Comparison of ENCODE assay signal across 13 cellular contexts in the genomic region with DNA sequence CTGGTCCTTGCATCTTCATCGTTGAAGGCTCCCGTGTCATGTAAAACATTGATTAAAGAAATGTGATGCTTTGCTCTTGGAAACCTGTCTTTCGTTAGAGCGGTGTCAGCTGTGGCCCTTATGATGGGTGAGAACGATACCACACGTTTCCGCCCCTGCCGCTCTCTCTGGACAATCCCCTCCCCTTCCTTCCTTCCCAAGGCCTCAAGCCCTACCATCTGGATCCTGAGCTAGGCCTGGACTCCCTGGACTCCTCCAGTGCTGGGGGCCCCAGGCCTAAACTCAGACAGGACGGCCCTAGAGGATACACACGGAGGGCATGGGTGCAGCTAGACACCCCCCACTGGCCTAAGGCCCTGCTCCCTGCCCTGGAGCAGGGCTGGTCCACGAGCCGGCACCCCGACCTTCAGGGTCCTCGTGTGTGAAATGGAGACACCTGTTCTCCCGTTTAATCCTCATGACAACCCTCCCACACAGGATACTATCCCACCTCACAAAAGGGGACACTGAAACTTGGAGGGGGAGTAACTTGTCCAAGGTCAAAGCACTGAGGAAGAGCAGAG. TPM values are rescaled to one million over a fixed set of nuclear protein-coding genes. Genes with fewer than 3 reads are reported as not detected.
DNase-seq lines count a peak whose midpoint lies in the region; ATAC-seq and TF ChIP-seq lines count a peak whose summit lies in the region.
"Had no signal": no experiment of that assay in that cellular context is flagged by ENCODE, and none has a peak within 500 bp of the region (broad histone marks: within the 10 kb centered on the region; RNA-seq: fewer than 3 reads in every experiment).

No MANE protein-coding gene starts in this region.

- TF ChIP-seq CTCF in neural progenitor cell (IDR thresholded peaks at IDR 0.05) (no peak), A673 (conservative IDR thresholded peaks at IDR 0.05; ENCODE audit: low read depth, low read length) (no peak)

- no peaks in the 10 kb centered on the region for H3K79me2 ChIP-seq in neural progenitor cell (ENCODE audit: low read depth)

- peaks cover 11% of the 10 kb centered on the region for H4K20me1 ChIP-seq in neural progenitor cell (ENCODE audit: low read depth)

- DNase-seq in GDM1 (lab: John Stamatoyannopoulos, UW) (peak; percentile 83), dermis blood vessel endothelial cell (peak; percentile 80), neural progenitor cell (ENCODE audit: low spot score) (no peak), T-helper 2 cell (no peak), A673 (ENCODE audit: low spot score) (no peak)
- no peak for DNase-seq in activated naive CD8-positive, alpha-beta T cell treated with anti-CD3 and anti-CD28 coated beads, Interleukin-2, amount 50 U/mL, for 24 hours
- DNase-seq: activated CD4-positive, alpha-beta memory T cell treated with anti-CD3 and anti-CD28 coated beads, Interleukin-2, amount 10 ng/mL, durations not matched to agents 7 days and 5 days; activated naive CD4-positive, alpha-beta T cell treated with anti-CD3 and anti-CD28 coated beads, Interleukin-2, amount 50 U/mL, for 16 hours; AML-193; stimulated activated CD8-positive, alpha-beta memory T cell treated with anti-CD3 and anti-CD28 coated beads, Interleukin-4, amount 100 ng/mL, for 48 hours had no signal

- no peak overlapping the region for H2AFZ ChIP-seq in neural progenitor cell (replicated peaks)

- H3K27ac Mint-ChIP-seq in neural progenitor cell = peak overlapping the region; percentile 69
- H3K27ac Mint-ChIP-seq in activated naive CD8-positive, alpha-beta T cell treated with anti-CD3 and anti-CD28 coated beads, Interleukin-2, amount 50 U/mL, for 24 hours = no peak overlapping the region
- H3K27ac Mint-ChIP-seq: activated CD4-positive, alpha-beta memory T cell treated with anti-CD3 and anti-CD28 coated beads, Interleukin-2, amount 10 ng/mL, durations not matched to agents 7 days and 5 days had no signal

- no peak overlapping the region for H3K9ac ChIP-seq in neural progenitor cell

- no peaks in the 10 kb centered on the region for H3K9me3 Mint-ChIP-seq in neural progenitor cell
- no peaks in the 10 kb centered on the region for H3K9me3 Mint-ChIP-seq in activated naive CD8-positive, alpha-beta T cell treated with anti-CD3 and anti-CD28 coated beads, Interleukin-2, amount 50 U/mL, for 24 hours
- H3K9me3 Mint-ChIP-seq: activated CD4-positive, alpha-beta memory T cell treated with anti-CD3 and anti-CD28 coated beads, Interleukin-2, amount 10 ng/mL, durations not matched to agents 7 days and 5 days had no signal

- no peaks in the 10 kb centered on the region for H3K36me3 Mint-ChIP-seq in neural progenitor cell
- no peaks in the 10 kb centered on the region for H3K36me3 Mint-ChIP-seq in activated naive CD8-positive, alpha-beta T cell treated with anti-CD3 and anti-CD28 coated beads, Interleukin-2, amount 50 U/mL, for 24 hours (ENCODE audit: low read depth)

- H3K9me3 ChIP-seq in neural progenitor cell (ENCODE audit: low read depth) = no peaks in the 10 kb centered on the region
- H3K9me3 ChIP-seq in A673 (ENCODE audit: low read depth, low read length, poor library complexity, severe bottlenecking) = no peaks in the 10 kb centered on the region
- H3K9me3 ChIP-seq: gastroesophageal sphincter had no signal

- peaks cover 43% of the 10 kb centered on the region for H3K4me1 Mint-ChIP-seq in neural progenitor cell
- peaks cover 9% of the 10 kb centered on the region for H3K4me1 Mint-ChIP-seq in activated naive CD8-positive, alpha-beta T cell treated with anti-CD3 and anti-CD28 coated beads, Interleukin-2, amount 50 U/mL, for 24 hours
- H3K4me1 Mint-ChIP-seq: activated CD4-positive, alpha-beta memory T cell treated with anti-CD3 and anti-CD28 coated beads, Interleukin-2, amount 10 ng/mL, durations not matched to agents 7 days and 5 days had no signal

- H3K27me3 ChIP-seq in neural progenitor cell = no peaks in the 10 kb centered on the region
- no peaks in the 10 kb centered on the region for H3K27me3 ChIP-seq in A673 (replicated peaks; ENCODE audit: insufficient read depth, low read depth, low read length, poor library complexity)
- H3K27me3 ChIP-seq: gastroesophageal sphincter had no signal

- peaks cover 2% of the 10 kb centered on the region for H3K27me3 Mint-ChIP-seq in neural progenitor cell (ENCODE audit: insufficient read depth, low read depth)
- H3K27me3 Mint-ChIP-seq in activated naive CD8-positive, alpha-beta T cell treated with anti-CD3 and anti-CD28 coated beads, Interleukin-2, amount 50 U/mL, for 24 hours = no peaks in the 10 kb centered on the region

- no peak overlapping the region for H3K4me3 Mint-ChIP-seq in neural progenitor cell
- H3K4me3 Mint-ChIP-seq in activated naive CD8-positive, alpha-beta T cell treated with anti-CD3 and anti-CD28 coated beads, Interleukin-2, amount 50 U/mL, for 24 hours = no peak overlapping the region
- H3K4me3 Mint-ChIP-seq: activated CD4-positive, alpha-beta memory T cell treated with anti-CD3 and anti-CD28 coated beads, Interleukin-2, amount 10 ng/mL, durations not matched to agents 7 days and 5 days had no signal

- intact Hi-C loops in A673 (cut with micrococcal nuclease; ENCODE audit: unreplicated experiment) = no loop called here

- H3K36me3 ChIP-seq in neural progenitor cell (no peaks in the 10 kb centered on the region), A673 (ENCODE audit: insufficient read depth, low read length, poor library complexity, severe bottlenecking) (no peaks in the 10 kb centered on the region)
- H3K36me3 ChIP-seq: gastroesophageal sphincter had no signal

- no peak overlapping the region for H3K4me3 ChIP-seq in neural progenitor cell
- no peak overlapping the region for H3K4me3 ChIP-seq in A673 (ENCODE audit: low read depth, low read length, poor library complexity, severe bottlenecking)
- H3K4me3 ChIP-seq: gastroesophageal sphincter had no signal

- no peak overlapping the region for H3K27ac ChIP-seq in neural progenitor cell
- no peak overlapping the region for H3K27ac ChIP-seq in A673 (ENCODE audit: low read depth, low read length, poor library complexity, severe bottlenecking)

- POLR2A ChIA-PET in A673 (lab: Charles Lee; ENCODE audit: low non-redundant PET) = no interaction called here

- ATAC-seq in HG03064 (IDR thresholded peaks at IDR 0.05; ENCODE audit: low read depth, unreplicated experiment) = peak; percentile 60
- no peak for ATAC-seq in HG02870 (IDR thresholded peaks at IDR 0.05; ENCODE audit: unreplicated experiment)
- ATAC-seq in activated naive CD8-positive, alpha-beta T cell treated with anti-CD3 and anti-CD28 coated beads, Interleukin-2, amount 50 U/mL, for 24 hours = no peak

- CTCF ChIA-PET in A673 (lab: Charles Lee) = no interaction called here

- BruUV-seq in A673 (replicated peaks; lab: Mats Ljungman, UMichigan) = no TSS peak

- H3K4me2 ChIP-seq in neural progenitor cell = no peak overlapping the region

- H3K4me1 ChIP-seq in neural progenitor cell (peaks cover 27% of the 10 kb centered on the region), A673 (ENCODE audit: insufficient read depth, low read length, poor library complexity, severe bottlenecking) (no peaks in the 10 kb centered on the region)

- H3F3A ChIP-seq in neural progenitor cell (ENCODE audit: low read depth) = no peaks in the 10 kb centered on the region

RNA-seq across cellular contexts. Expression of a gene that starts 13.2 kb away (rescaled TPM):
- total RNA-seq in dermis blood vessel endothelial cell = 34.4 and 49.0 TPM in 2 replicates
- 26.9 and 55.9 TPM in 2 replicates for total RNA-seq in neural progenitor cell (ENCODE audit: low replicate concordance)
- total RNA-seq in A673 (2021) = 34.1 and 36.2 TPM in 2 replicates

Comparison
In these comparisons a context has a peak if more than half of its experiments do, and no peak if none do; other contexts are left out.
1. DNase-seq: peak in GDM1 (single experiment) and dermis blood vessel endothelial cell (single experiment); none in neural progenitor cell (single experiment), T-helper 2 cell (0 of 5), activated naive CD8-positive, alpha-beta T cell treated with anti-CD3 and anti-CD28 coated beads, Interleukin-2, amount 50 U/mL, for 24 hours (single experiment) and A673 (single experiment).